Comparison of ENCODE assay signal across 12 cellular contexts in genomic region chr2:152054593-152054992, GRCh38. TPM values are rescaled to one million over a fixed set of nuclear protein-coding genes. Genes with fewer than 3 reads are reported as not detected.
A peak's percentile ranks its signal among the peaks of the same experiment; 100 is the strongest.
DNase-seq lines count a peak whose midpoint lies in the region; TF ChIP-seq lines count a peak whose summit lies in the region.
"Had no signal": no experiment of that assay in that cellular context is flagged by ENCODE, and none has a peak within 500 bp of the region (broad histone marks: within the 10 kb centered on the region; RNA-seq: fewer than 3 reads in every experiment).

No MANE protein-coding gene starts in this region.

- no peaks in the 10 kb centered on the region for H3K4me1 ChIP-seq in sigmoid colon
- H3K4me1 ChIP-seq: tibial nerve had no signal

- no peak for TF ChIP-seq EP300 in sigmoid colon (IDR thresholded peaks at IDR 0.05)

- DNase-seq in ELR (ENCODE audit: low read depth): peak; percentile 71
- DNase-seq in OCI-M1 (lab: John Stamatoyannopoulos, UW): peak; percentile 82
- peak; percentile 63 for DNase-seq in choroid plexus epithelial cell (ENCODE audit: low read depth)
- peak; percentile 69 for DNase-seq in renal cortical epithelial cell (ENCODE audit: low read depth)
- DNase-seq in HK-2 (ENCODE audit: unreplicated experiment): no peak
- no peak for DNase-seq in stimulated activated CD8-positive, alpha-beta memory T cell treated with anti-CD3 and anti-CD28 coated beads, Interleukin-4, amount 100 ng/mL, for 48 hours
- DNase-seq in NAMALWA (ENCODE audit: low spot score): no peak
- DNase-seq in sigmoid colon: no peak
- DNase-seq: activated CD8-positive, alpha-beta T cell treated with anti-CD3 and anti-CD28 coated beads for 36 hours; NCI-H1930 had no signal

- no peak overlapping the region for H3K27ac ChIP-seq in sigmoid colon
- H3K27ac ChIP-seq: SK-N-MC, tibial nerve had no signal

- intact Hi-C loops in sigmoid colon (cut with DNase I): no loop called here

- H3K27me3 ChIP-seq in sigmoid colon: no peaks in the 10 kb centered on the region
- H3K27me3 ChIP-seq: tibial nerve had no signal

- peaks cover 0 to 3% (median 0%) of the 10 kb centered on the region in 4 donors for H3K9me3 ChIP-seq in sigmoid colon

- 16 to 32% methylated on average over 2 of the region's 2 CpGs for WGBS in sigmoid colon, 2 donors

- TF ChIP-seq CTCF in choroid plexus epithelial cell (conservative IDR thresholded peaks at IDR 0.05; ENCODE audit: low read depth, low read length) (no peak), sigmoid colon (IDR thresholded peaks at IDR 0.05) (no peak)

- H3K36me3 ChIP-seq in sigmoid colon: no peaks in the 10 kb centered on the region
- H3K36me3 ChIP-seq: tibial nerve had no signal

- H3K4me3 ChIP-seq in choroid plexus epithelial cell (ENCODE audit: low read depth, low read length) (no peak overlapping the region), sigmoid colon (no peak overlapping the region)
- H3K4me3 ChIP-seq: SK-N-MC, tibial nerve had no signal

- no peak for TF ChIP-seq POLR2A in sigmoid colon (IDR thresholded peaks at IDR 0.05)

RNA-seq across cellular contexts. Expression of gene CACNB4, which starts 44.3 kb away (rescaled TPM):
- 0.52 and 0.75 TPM in 2 replicates for total RNA-seq in renal cortical epithelial cell
- 1 to 10 TPM; 1.1 to 4.4 (median 2.4) TPM for total RNA-seq in sigmoid colon
- polyA plus RNA-seq in sigmoid colon: under 1 TPM; 0.23 to 0.60 (median 0.26) TPM

Comparison
In these comparisons a context has a peak if more than half of its experiments do, and no peak if none do; other contexts are left out.
1. DNase-seq: peak in ELR (single experiment), OCI-M1 (single experiment), choroid plexus epithelial cell (single experiment) and renal cortical epithelial cell (single experiment); none in HK-2 (single experiment), stimulated activated CD8-positive, alpha-beta memory T cell treated with anti-CD3 and anti-CD28 coated beads, Interleukin-4, amount 100 ng/mL, for 48 hours (single experiment), NAMALWA (single experiment) and sigmoid colon (single experiment).